ENCODE assay signal across 16 cellular contexts in genomic region chr7:129646369-129647021, GRCh38. TPM values are rescaled to one million over a fixed set of nuclear protein-coding genes. Genes with fewer than 3 reads are reported as not detected.
DNase-seq lines count a peak whose midpoint lies in the region; ATAC-seq lines count a peak whose summit lies in the region.
"Had no signal": no experiment of that assay in that cellular context is flagged by ENCODE, and none has a peak within 500 bp of the region (broad histone marks: within the 10 kb centered on the region; RNA-seq: fewer than 3 reads in every experiment).

No MANE protein-coding gene starts in this region.

- H3K27ac Mint-ChIP-seq in IgD-negative memory B cell, result peak overlapping the region in 2 of 3 donors; percentile 31 to 39
- H3K27ac Mint-ChIP-seq in naive thymus-derived CD8-positive, alpha-beta T cell, result peak overlapping the region in 4 of 10 donors; percentile 25 to 60 (median 42)
- H3K27ac Mint-ChIP-seq: activated CD8-positive, alpha-beta T cell treated with anti-CD3 and anti-CD28 coated beads for 36 hours; B cell; mesothelial cell of epicardium had no signal

- no peak for ATAC-seq in HG03460 (IDR thresholded peaks at IDR 0.05; ENCODE audit: unreplicated experiment)
- no peak for ATAC-seq in HG03135 (IDR thresholded peaks at IDR 0.05; ENCODE audit: unreplicated experiment)
- no peak for ATAC-seq in naive thymus-derived CD8-positive, alpha-beta T cell
- ATAC-seq in GM18519 (IDR thresholded peaks at IDR 0.05; ENCODE audit: low FRiP score, unreplicated experiment), result no peak
- ATAC-seq: activated CD8-positive, alpha-beta T cell treated with anti-CD3 and anti-CD28 coated beads for 36 hours; effector memory CD8-positive, alpha-beta T cell had no signal

- peaks cover 6% of the 10 kb centered on the region for H3K36me3 Mint-ChIP-seq in IgD-negative memory B cell
- peaks cover 0 to 45% (median 0%) of the 10 kb centered on the region in 3 donors for H3K36me3 Mint-ChIP-seq in naive thymus-derived CD8-positive, alpha-beta T cell

- peaks cover 3 to 10% (median 10%) of the 10 kb centered on the region in 3 donors for H3K4me1 Mint-ChIP-seq in IgD-negative memory B cell
- H3K4me1 Mint-ChIP-seq in naive thymus-derived CD8-positive, alpha-beta T cell, result peaks cover 16 to 30% (median 21%) of the 10 kb centered on the region in 4 donors
- H3K4me1 Mint-ChIP-seq: mesothelial cell of epicardium had no signal

- no peaks in the 10 kb centered on the region for H3K9me3 Mint-ChIP-seq in IgD-negative memory B cell
- no peaks in the 10 kb centered on the region for H3K9me3 Mint-ChIP-seq in naive thymus-derived CD8-positive, alpha-beta T cell
- H3K9me3 Mint-ChIP-seq: activated CD8-positive, alpha-beta T cell treated with anti-CD3 and anti-CD28 coated beads for 36 hours; effector memory CD8-positive, alpha-beta T cell; immature natural killer cell; mesothelial cell of epicardium had no signal

- no peaks in the 10 kb centered on the region for H3K27me3 ChIP-seq in adipocyte (replicated peaks; ENCODE audit: control insufficient read depth, insufficient read depth, low read length)
- H3K27me3 ChIP-seq: ovary had no signal

- no peak overlapping the region for H3K4me3 ChIP-seq in adipocyte (ENCODE audit: low read length)
- H3K4me3 ChIP-seq: ovary had no signal

- POLR2A ChIA-PET in naive thymus-derived CD8-positive, alpha-beta T cell (lab: Charles Lee), result no interaction called here

- H3K9me3 ChIP-seq in adipocyte (ENCODE audit: control insufficient read depth, low read length), result no peaks in the 10 kb centered on the region
- H3K9me3 ChIP-seq: ovary had no signal

- H3K9ac ChIP-seq in adipocyte (ENCODE audit: low read length), result no peak overlapping the region

- no peaks in the 10 kb centered on the region for H3K36me3 ChIP-seq in adipocyte (ENCODE audit: control insufficient read depth, insufficient read depth, low read length, severe bottlenecking)
- H3K36me3 ChIP-seq: ovary had no signal

- H3K4me3 Mint-ChIP-seq in IgD-negative memory B cell, result peak overlapping the region in 1 of 4 donors; percentile 30
- H3K4me3 Mint-ChIP-seq in naive thymus-derived CD8-positive, alpha-beta T cell, result peak overlapping the region in 1 of 10 donors; percentile 41
- H3K4me3 Mint-ChIP-seq: activated CD8-positive, alpha-beta T cell treated with anti-CD3 and anti-CD28 coated beads for 36 hours; B cell; effector memory CD8-positive, alpha-beta T cell; immature natural killer cell; mesothelial cell of epicardium had no signal

- no peaks in the 10 kb centered on the region for H3K27me3 Mint-ChIP-seq in IgD-negative memory B cell
- H3K27me3 Mint-ChIP-seq in naive thymus-derived CD8-positive, alpha-beta T cell, result no peaks in the 10 kb centered on the region
- H3K27me3 Mint-ChIP-seq: activated CD8-positive, alpha-beta T cell treated with anti-CD3 and anti-CD28 coated beads for 36 hours; B cell; effector memory CD8-positive, alpha-beta T cell had no signal

- DNase-seq in DMS79 (lab: John Stamatoyannopoulos, UW), result peak; percentile 2
- peak; percentile 18 for DNase-seq in adipocyte (ENCODE audit: low read depth)
- DNase-seq in iPS-NIHi11 (ENCODE audit: low spot score), result peak; percentile 68
- DNase-seq in naive thymus-derived CD8-positive, alpha-beta T cell, result no peak
- DNase-seq: activated CD8-positive, alpha-beta T cell treated with anti-CD3 and anti-CD28 coated beads for 36 hours; activated effector memory CD4-positive, alpha-beta T cell treated with anti-CD3 and anti-CD28 coated beads, Interleukin-2, amount 50 U/mL, for 16 hours; effector memory CD8-positive, alpha-beta T cell; immature natural killer cell; NCI-H187; ovary had no signal

- H3K4me1 ChIP-seq in adipocyte (ENCODE audit: control insufficient read depth, insufficient read depth, low read length), result peaks cover 7% of the 10 kb centered on the region

RNA-seq across cellular contexts. Expression of gene NRF1, which starts 35.0 kb away (rescaled TPM):
- polyA plus RNA-seq in IgD-negative memory B cell, result 22.7 TPM
- 10 to 100 TPM; 44.3 to 45.0 TPM for total RNA-seq in naive thymus-derived CD8-positive, alpha-beta T cell
- polyA plus RNA-seq in naive thymus-derived CD8-positive, alpha-beta T cell, result 10 to 100 TPM; 11.7 to 22.5 (median 19.6) TPM

Comparison
In these comparisons a context has a peak if more than half of its experiments do, and no peak if none do; other contexts are left out.
1. DNase-seq: peak in DMS79 (single experiment), adipocyte (single experiment) and iPS-NIHi11 (single experiment); none in naive thymus-derived CD8-positive, alpha-beta T cell (0 of 10).